Comparison of ENCODE assay signal across 16 cellular contexts in the genomic region with DNA sequence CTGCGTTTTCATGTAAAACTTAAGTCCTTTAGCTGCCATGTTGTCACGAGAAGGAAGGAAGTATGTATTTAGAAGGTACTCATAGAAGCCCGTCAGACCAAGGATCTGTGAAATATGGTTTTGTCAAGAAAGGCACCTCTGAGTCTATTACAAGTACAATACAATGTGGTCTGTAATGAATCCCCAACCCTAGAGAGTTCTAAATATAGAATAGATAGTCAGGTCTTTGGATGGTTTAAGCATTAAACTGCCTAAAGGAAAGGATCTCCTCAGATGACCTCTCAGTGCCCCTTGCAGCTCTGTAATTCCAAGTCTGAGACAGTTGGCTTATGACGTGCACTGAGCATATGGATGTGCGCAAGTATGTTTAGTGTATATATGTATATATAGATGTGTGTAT.
DNase-seq lines count a peak whose midpoint lies in the region; FAIRE-seq and TF ChIP-seq lines count a peak whose summit lies in the region.
"Had no signal": no experiment of that assay in that cellular context is flagged by ENCODE, and none has a peak within 500 bp of the region (broad histone marks: within the 10 kb centered on the region; RNA-seq: fewer than 3 reads in every experiment).

No MANE protein-coding gene starts in this region.

- no peaks in the 10 kb centered on the region for H3K79me1 ChIP-seq in neuronal stem cell (ENCODE audit: low read depth, low read length)

- no peak overlapping the region for H3K18ac ChIP-seq in neuronal stem cell (ENCODE audit: low read length)

- no peak overlapping the region for H3K4ac ChIP-seq in neuronal stem cell (ENCODE audit: low read length)

- no peak overlapping the region for H3K4me3 ChIP-seq in left ventricle myocardium inferior
- H3K4me3 ChIP-seq in right atrium auricular region = no peak overlapping the region
- H3K4me3 ChIP-seq in neuronal stem cell (ENCODE audit: low read length in 2 of 2) = no peak overlapping the region
- H3K4me3 ChIP-seq: BLaER1 treated with 17β-estradiol and CSF1 and Interleukin-3, amounts not matched to agents 10 nM and 100 nM; GM23338 had no signal

- no peak overlapping the region for H3K4me2 ChIP-seq in neuronal stem cell (ENCODE audit: insufficient read depth, low read length, poor library complexity, severe bottlenecking)
- H3K4me2 ChIP-seq: BLaER1 treated with 17β-estradiol and CSF1 and Interleukin-3, amounts not matched to agents 10 nM and 100 nM; GM23338 had no signal

- WGBS in neuronal stem cell (ENCODE audit: extremely low coverage in 2 of 2, insufficient read length in 2 of 2, insufficient replicate concordance in 1 of 2), 2 donors = no CpG with 5 or more reads among the region's 5 CpGs

- H3K9me3 ChIP-seq in left ventricle myocardium inferior (replicated peaks) (no peaks in the 10 kb centered on the region), right atrium auricular region (no peaks in the 10 kb centered on the region), neuronal stem cell (replicated peaks in 1 of 2; ENCODE audit: control insufficient read depth in 2 of 2, insufficient read depth in 1 of 2, low read depth in 1 of 2, low read length in 2 of 2) (no peaks in the 10 kb centered on the region)
- H3K9me3 ChIP-seq: BLaER1 treated with 17β-estradiol and CSF1 and Interleukin-3, amounts not matched to agents 10 nM and 100 nM had no signal

- H3K4me1 ChIP-seq in left ventricle myocardium inferior (peaks cover 59% of the 10 kb centered on the region), right atrium auricular region (peaks cover 0 to 9% of the 10 kb centered on the region in 2 donors), neuronal stem cell (ENCODE audit: control insufficient read depth in 2 of 2, insufficient read depth in 1 of 2, low read depth in 1 of 2, low read length in 2 of 2) (no peaks in the 10 kb centered on the region)

- no peak overlapping the region for H2BK12ac ChIP-seq in neuronal stem cell (ENCODE audit: low read length)

- H3K27ac ChIP-seq in left ventricle myocardium inferior (replicated peaks) (peak overlapping the region; percentile 45), right atrium auricular region (peak overlapping the region in 1 of 2 donors; percentile 40), neuronal stem cell (replicated peaks; ENCODE audit: low read length) (no peak overlapping the region)
- H3K27ac ChIP-seq: BLaER1 treated with 17β-estradiol and CSF1 and Interleukin-3, amounts not matched to agents 10 nM and 100 nM had no signal

- no peak overlapping the region for H2BK5ac ChIP-seq in neuronal stem cell (ENCODE audit: low read length)

- no peak overlapping the region for H3K9ac ChIP-seq in neuronal stem cell (ENCODE audit: low read depth, low read length, poor library complexity)
- H3K9ac ChIP-seq: BLaER1 treated with 17β-estradiol and CSF1 and Interleukin-3, amounts not matched to agents 10 nM and 100 nM had no signal

- no peak overlapping the region for H3K14ac ChIP-seq in neuronal stem cell (ENCODE audit: low read length)

- no peaks in the 10 kb centered on the region for H3K27me3 ChIP-seq in left ventricle myocardium inferior (ENCODE audit: low read depth)
- no peaks in the 10 kb centered on the region for H3K27me3 ChIP-seq in right atrium auricular region
- no peaks in the 10 kb centered on the region for H3K27me3 ChIP-seq in neuronal stem cell (ENCODE audit: control insufficient read depth in 3 of 3, insufficient read depth in 3 of 3, low read depth in 1 of 3, low read length in 3 of 3)
- H3K27me3 ChIP-seq: BLaER1 treated with 17β-estradiol and CSF1 and Interleukin-3, amounts not matched to agents 10 nM and 100 nM had no signal

- no peak overlapping the region for H4K8ac ChIP-seq in neuronal stem cell (ENCODE audit: low read depth, low read length)

- no peak overlapping the region for H2BK15ac ChIP-seq in neuronal stem cell (ENCODE audit: low read length)

- no peak overlapping the region for H4K91ac ChIP-seq in neuronal stem cell (ENCODE audit: low read depth, low read length, poor library complexity)

- H2BK120ac ChIP-seq in neuronal stem cell (ENCODE audit: low read depth, low read length) = no peak overlapping the region

- intact Hi-C loops in left ventricle myocardium inferior (cut with micrococcal nuclease) = no loop called here

- TF ChIP-seq CTCF in left ventricle myocardium inferior (IDR thresholded peaks at IDR 0.05; ENCODE audit: borderline replicate concordance) = no peak
- no peak for TF ChIP-seq CTCF in right atrium auricular region (IDR thresholded peaks at IDR 0.05)

- FAIRE-seq in GM19239 (lab: Jason Lieb, UNC) = no peak
- FAIRE-seq: GM12892, GM18507, H54 had no signal

- no peak overlapping the region for H3K23ac ChIP-seq in neuronal stem cell (ENCODE audit: low read depth, low read length, poor library complexity)

- DNase-seq in NCI-H2171 treated with DMSO at 0.1 percent for 48 hours (lab: John Stamatoyannopoulos, UW) (peak; percentile 6), NCI-H2171 (lab: John Stamatoyannopoulos, UW) (no peak), left ventricle myocardium inferior (no peak), right atrium auricular region (ENCODE audit: low spot score) (no peak), NCI-H82 treated with DMSO at 0.1 percent for 48 hours (lab: John Stamatoyannopoulos, UW; ENCODE audit: unreplicated experiment) (peak; percentile 18), neuronal stem cell (ENCODE audit: low spot score) (no peak), GM19239 (ENCODE audit: insufficient read length, low spot score) (no peak)
- DNase-seq: Calu3; CD8-positive, alpha-beta T cell; GDM1; HCEC 1CT had no signal

- no peak overlapping the region for H2AFZ ChIP-seq in neuronal stem cell (ENCODE audit: low read length)
- H2AFZ ChIP-seq: GM23338 had no signal

- H3K36me3 ChIP-seq in left ventricle myocardium inferior = no peaks in the 10 kb centered on the region
- no peaks in the 10 kb centered on the region for H3K36me3 ChIP-seq in right atrium auricular region
- no peaks in the 10 kb centered on the region for H3K36me3 ChIP-seq in neuronal stem cell (replicated peaks in 1 of 2; ENCODE audit: control insufficient read depth in 2 of 2, insufficient read depth in 2 of 2, low read length in 2 of 2)
- H3K36me3 ChIP-seq: BLaER1 treated with 17β-estradiol and CSF1 and Interleukin-3, amounts not matched to agents 10 nM and 100 nM had no signal

- H2AK5ac ChIP-seq in neuronal stem cell (ENCODE audit: low read depth, low read length) = no peak overlapping the region

Comparison
In these comparisons a context has a peak if more than half of its experiments do, and no peak if none do; other contexts are left out.
1. DNase-seq: peak in NCI-H2171 treated with DMSO at 0.1 percent for 48 hours (single experiment) and NCI-H82 treated with DMSO at 0.1 percent for 48 hours (single experiment); none in NCI-H2171 (single experiment), left ventricle myocardium inferior (single experiment), right atrium auricular region (single experiment), neuronal stem cell (single experiment) and GM19239 (single experiment).